Comparison of ENCODE assay signal across 9 cellular contexts in the genomic region with DNA sequence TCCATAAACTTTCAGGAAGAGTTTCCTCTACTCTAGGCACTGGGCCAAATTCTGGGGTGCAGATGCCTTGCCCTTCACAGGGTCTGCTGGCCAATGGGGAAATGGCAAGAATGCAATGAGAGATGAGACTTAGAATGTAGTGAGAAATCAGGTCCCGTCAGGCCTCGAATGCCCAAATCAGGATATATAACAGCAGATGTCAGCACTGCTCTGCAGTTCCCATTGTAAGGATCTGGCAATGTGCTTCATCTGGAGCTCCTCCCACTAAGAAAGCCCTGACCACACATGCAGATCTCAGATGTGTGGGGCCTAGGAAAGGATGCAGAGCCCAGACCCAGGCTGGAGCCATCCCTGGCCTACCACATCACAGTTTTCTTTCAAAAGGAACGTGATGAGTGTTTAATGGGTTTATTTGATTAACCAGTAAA. TPM values are rescaled to one million over a fixed set of nuclear protein-coding genes. Genes with fewer than 3 reads are reported as not detected.
DNase-seq lines count a peak whose midpoint lies in the region; ATAC-seq and TF ChIP-seq lines count a peak whose summit lies in the region.
"Had no signal": no experiment of that assay in that cellular context is flagged by ENCODE, and none has a peak within 500 bp of the region (broad histone marks: within the 10 kb centered on the region; RNA-seq: fewer than 3 reads in every experiment).

No MANE protein-coding gene starts in this region.

- intact Hi-C loops in CD8-positive, alpha-beta T cell (cut with DNase I, micrococcal nuclease), result no loop called here

- H3K4me1 ChIP-seq in RWPE2 (ENCODE audit: insufficient read depth, poor library complexity, severe bottlenecking) (peaks cover 25% of the 10 kb centered on the region), osteoblast (ENCODE audit: insufficient read depth, low read length) (peaks cover 66% of the 10 kb centered on the region)
- no peaks in the 10 kb centered on the region for H3K4me1 ChIP-seq in CD8-positive, alpha-beta T cell (ENCODE audit: insufficient read depth, low read length)

- POLR2A ChIA-PET in CD8-positive, alpha-beta T cell (lab: Charles Lee), result no interaction called here

- H3K27me3 ChIP-seq in RWPE2 (ENCODE audit: insufficient read depth, poor library complexity, severe bottlenecking) (no peaks in the 10 kb centered on the region), osteoblast (ENCODE audit: insufficient read depth, low read length) (no peaks in the 10 kb centered on the region)
- H3K27me3 ChIP-seq in CD8-positive, alpha-beta T cell (ENCODE audit: insufficient read depth, low read length), result no peaks in the 10 kb centered on the region

- peaks cover 4% of the 10 kb centered on the region for H3K27me3 Mint-ChIP-seq in CD8-positive, alpha-beta T cell (ENCODE audit: low read depth)
- H3K27me3 Mint-ChIP-seq in activated naive CD4-positive, alpha-beta T cell treated with anti-CD3 and anti-CD28 coated beads, Interleukin-2, amount 10 ng/mL, durations not matched to agents 7 days and 5 days, result peaks cover 16% of the 10 kb centered on the region

- H3K4me2 ChIP-seq in osteoblast (ENCODE audit: insufficient read depth, low read length), result no peak overlapping the region

- DNase-seq in EH (ENCODE audit: low read depth), result peak; percentile 97
- DNase-seq in RWPE2 (ENCODE audit: low spot score), result no peak
- peak; percentile 96 for DNase-seq in fibroblast of pulmonary artery (ENCODE audit: low read depth)
- DNase-seq in osteoblast (ENCODE audit: insufficient read length, low spot score, missing footprints), result peak; percentile 87
- no peak for DNase-seq in CD8-positive, alpha-beta T cell
- DNase-seq in activated naive CD4-positive, alpha-beta T cell treated with anti-CD3 and anti-CD28 coated beads, Interleukin-2, amount 10 ng/mL, durations not matched to agents 7 days and 5 days, result no peak
- no peak for DNase-seq in NCI-H748 treated with DMSO at 0.1 percent for 48 hours (lab: John Stamatoyannopoulos, UW)

- H3K9me3 ChIP-seq in RWPE2 (ENCODE audit: severe bottlenecking) (no peaks in the 10 kb centered on the region), osteoblast (ENCODE audit: low read depth, low read length) (no peaks in the 10 kb centered on the region)
- no peaks in the 10 kb centered on the region for H3K9me3 ChIP-seq in CD8-positive, alpha-beta T cell (ENCODE audit: low read length)

- ATAC-seq in RWPE2 (ENCODE audit: low read depth), result peak; percentile 66
- no peak for ATAC-seq in GM19397 (IDR thresholded peaks at IDR 0.05; ENCODE audit: unreplicated experiment)
- ATAC-seq in CD8-positive, alpha-beta T cell, result no peak

- no peaks in the 10 kb centered on the region for H4K20me1 ChIP-seq in osteoblast (ENCODE audit: insufficient read depth, low read length)

- H3K9me3 Mint-ChIP-seq in CD8-positive, alpha-beta T cell, result no peaks in the 10 kb centered on the region
- no peaks in the 10 kb centered on the region for H3K9me3 Mint-ChIP-seq in activated naive CD4-positive, alpha-beta T cell treated with anti-CD3 and anti-CD28 coated beads, Interleukin-2, amount 10 ng/mL, durations not matched to agents 7 days and 5 days
- H3K9me3 Mint-ChIP-seq: central memory CD8-positive, alpha-beta T cell had no signal

- H3K36me3 ChIP-seq in RWPE2 (ENCODE audit: low read depth), result no peaks in the 10 kb centered on the region
- H3K36me3 ChIP-seq in osteoblast (ENCODE audit: insufficient read depth, low read length), result peaks cover 93% of the 10 kb centered on the region
- no peaks in the 10 kb centered on the region for H3K36me3 ChIP-seq in CD8-positive, alpha-beta T cell (ENCODE audit: insufficient read depth, low read length)

- no peak overlapping the region for H3K4me3 Mint-ChIP-seq in CD8-positive, alpha-beta T cell
- no peak overlapping the region for H3K4me3 Mint-ChIP-seq in activated naive CD4-positive, alpha-beta T cell treated with anti-CD3 and anti-CD28 coated beads, Interleukin-2, amount 10 ng/mL, durations not matched to agents 7 days and 5 days
- H3K4me3 Mint-ChIP-seq: central memory CD8-positive, alpha-beta T cell had no signal

- H3K4me3 ChIP-seq in RWPE2 (ENCODE audit: severe bottlenecking) (no peak overlapping the region), fibroblast of pulmonary artery (replicated peaks; ENCODE audit: low read depth, low read length) (no peak overlapping the region), osteoblast (ENCODE audit: insufficient read depth, low read length) (no peak overlapping the region)
- H3K4me3 ChIP-seq in CD8-positive, alpha-beta T cell (ENCODE audit: low read depth, low read length), result no peak overlapping the region

- TF ChIP-seq CTCF in RWPE2 (IDR thresholded peaks at IDR 0.05; ENCODE audit: poor library complexity, severe bottlenecking) (peak; percentile 82), fibroblast of pulmonary artery (IDR thresholded peaks at IDR 0.05; ENCODE audit: low read length, missing control alignments) (peak; percentile 50), osteoblast (IDR thresholded peaks at IDR 0.05; ENCODE audit: extremely low read depth, low read depth, low read length) (peak; percentile 54)
- no peak for TF ChIP-seq CTCF in CD8-positive, alpha-beta T cell (IDR thresholded peaks at IDR 0.05)

- no peak overlapping the region for H3K27ac ChIP-seq in RWPE2 (ENCODE audit: poor library complexity, severe bottlenecking)
- H3K27ac ChIP-seq in osteoblast (ENCODE audit: low read depth, low read length), result peak overlapping the region; percentile 96
- H3K27ac ChIP-seq in CD8-positive, alpha-beta T cell (ENCODE audit: low read depth, low read length), result no peak overlapping the region

- peaks cover 24% of the 10 kb centered on the region for H3K79me2 ChIP-seq in osteoblast (ENCODE audit: insufficient read depth, low read length)

- H3K36me3 Mint-ChIP-seq in CD8-positive, alpha-beta T cell, result no peaks in the 10 kb centered on the region
- no peaks in the 10 kb centered on the region for H3K36me3 Mint-ChIP-seq in activated naive CD4-positive, alpha-beta T cell treated with anti-CD3 and anti-CD28 coated beads, Interleukin-2, amount 10 ng/mL, durations not matched to agents 7 days and 5 days

- CTCF ChIA-PET in CD8-positive, alpha-beta T cell (lab: Charles Lee), result no interaction called here
- CTCF ChIA-PET in activated naive CD4-positive, alpha-beta T cell treated with anti-CD3 and anti-CD28 coated beads, Interleukin-2, amount 10 ng/mL, durations not matched to agents 7 days and 5 days (lab: Charles Lee), result no interaction called here

- no peak overlapping the region for H2AFZ ChIP-seq in osteoblast (ENCODE audit: low read length)

- H3K27ac Mint-ChIP-seq in CD8-positive, alpha-beta T cell, result no peak overlapping the region
- H3K27ac Mint-ChIP-seq in activated naive CD4-positive, alpha-beta T cell treated with anti-CD3 and anti-CD28 coated beads, Interleukin-2, amount 10 ng/mL, durations not matched to agents 7 days and 5 days, result no peak overlapping the region

- peaks cover 4% of the 10 kb centered on the region for H3K4me1 Mint-ChIP-seq in CD8-positive, alpha-beta T cell (ENCODE audit: low read depth)
- H3K4me1 Mint-ChIP-seq in activated naive CD4-positive, alpha-beta T cell treated with anti-CD3 and anti-CD28 coated beads, Interleukin-2, amount 10 ng/mL, durations not matched to agents 7 days and 5 days, result peaks cover 9% of the 10 kb centered on the region
- H3K4me1 Mint-ChIP-seq: central memory CD8-positive, alpha-beta T cell had no signal

RNA-seq across cellular contexts. Expression of a gene that starts 13.9 kb away (rescaled TPM):
- total RNA-seq in osteoblast, result 19.4 and 23.5 TPM in 2 replicates
- total RNA-seq in CD8-positive, alpha-beta T cell, result not detected

RNA-seq across cellular contexts. Expression of a gene that starts 16.0 kb away (rescaled TPM):
- 2,094 and 2,259 TPM in 2 replicates for total RNA-seq in osteoblast
- not detected for total RNA-seq in CD8-positive, alpha-beta T cell

Comparison
In these comparisons a context has a peak if more than half of its experiments do, and no peak if none do; other contexts are left out.
1. DNase-seq: peak in EH (single experiment), fibroblast of pulmonary artery (single experiment) and osteoblast (single experiment); none in RWPE2 (single experiment), CD8-positive, alpha-beta T cell (0 of 7), activated naive CD4-positive, alpha-beta T cell treated with anti-CD3 and anti-CD28 coated beads, Interleukin-2, amount 10 ng/mL, durations not matched to agents 7 days and 5 days (single experiment) and NCI-H748 treated with DMSO at 0.1 percent for 48 hours (single experiment).
2. RNA of a gene that starts 13.9 kb away (total RNA-seq): 19.4 to 23.5 TPM in osteoblast; not detected in CD8-positive, alpha-beta T cell; every median in the first group is over 10 times any median in the second.
3. RNA of a gene that starts 16.0 kb away (total RNA-seq): 2,094 to 2,259 TPM in osteoblast; not detected in CD8-positive, alpha-beta T cell; every median in the first group is over 1,000 times any median in the second.